9 cellular contexts compared by ENCODE assay signal in genomic region chr5:145825751-145826180, GRCh38. TPM values are rescaled to one million over a fixed set of nuclear protein-coding genes. Genes with fewer than 3 reads are reported as not detected.
DNase-seq lines count a peak whose midpoint lies in the region; ATAC-seq and TF ChIP-seq lines count a peak whose summit lies in the region.
"Had no signal": no experiment of that assay in that cellular context is flagged by ENCODE, and none has a peak within 500 bp of the region (broad histone marks: within the 10 kb centered on the region; RNA-seq: fewer than 3 reads in every experiment).

No MANE protein-coding gene starts in this region.

- no peaks in the 10 kb centered on the region for H3K9me3 Mint-ChIP-seq in activated CD4-positive, alpha-beta T cell treated with anti-CD3 and anti-CD28 coated beads, Interleukin-2, amount 10 ng/mL, durations not matched to agents 7 days and 5 days
- H3K9me3 Mint-ChIP-seq: dendritic cell treated with granulocyte-macrophage colony-stimulating factor and Interleukin-4, amounts not matched to agents 40 ng/mL and 50 ng/mL, for 4 days had no signal

- peak; percentile 51 for ATAC-seq in HG02610 (IDR thresholded peaks at IDR 0.05; ENCODE audit: unreplicated experiment)
- peak; percentile 67 for ATAC-seq in left colon
- ATAC-seq in GM19328 (IDR thresholded peaks at IDR 0.05; ENCODE audit: unreplicated experiment) = no peak

- DNase-seq in activated CD4-positive, alpha-beta T cell treated with anti-CD3 and anti-CD28 coated beads, Interleukin-2, amount 10 ng/mL, durations not matched to agents 7 days and 5 days = peak; percentile 24
- no peak for DNase-seq in activated CD4-positive, alpha-beta T cell treated with anti-CD3 and anti-CD28 coated beads, Interleukin-2, amount 50 U/mL, for 4 hours
- peak; percentile 35 for DNase-seq in NCI-H2196 treated with DMSO at 0.1 percent for 48 hours (lab: John Stamatoyannopoulos, UW; ENCODE audit: unreplicated experiment)
- no peak for DNase-seq in ascending aorta (ENCODE audit: low spot score in 2 of 2)
- no peak for DNase-seq in left colon
- DNase-seq in effector CD8-positive, alpha-beta T cell (lab: John Stamatoyannopoulos, UW) = no peak

- intact Hi-C loops in ascending aorta (cut with DNase I) (no loop called here), left colon (cut with DNase I, micrococcal nuclease) (no loop called here)

- no peaks in the 10 kb centered on the region for H3K36me3 Mint-ChIP-seq in activated CD4-positive, alpha-beta T cell treated with anti-CD3 and anti-CD28 coated beads, Interleukin-2, amount 10 ng/mL, durations not matched to agents 7 days and 5 days (ENCODE audit: low read depth)

- H3K27ac ChIP-seq in ascending aorta = no peak overlapping the region

- H3K27me3 Mint-ChIP-seq in activated CD4-positive, alpha-beta T cell treated with anti-CD3 and anti-CD28 coated beads, Interleukin-2, amount 10 ng/mL, durations not matched to agents 7 days and 5 days = peaks cover 2% of the 10 kb centered on the region
- H3K27me3 Mint-ChIP-seq: dendritic cell treated with granulocyte-macrophage colony-stimulating factor and Interleukin-4, amounts not matched to agents 40 ng/mL and 50 ng/mL, for 4 days had no signal

- no peak overlapping the region for H3K4me3 ChIP-seq in ascending aorta

- H3K27me3 ChIP-seq in ascending aorta = no peaks in the 10 kb centered on the region

- peak; percentile 34 to 79 (median 57) for TF ChIP-seq CTCF in ascending aorta (IDR thresholded peaks at IDR 0.05)

- H3K9me3 ChIP-seq in ascending aorta = no peaks in the 10 kb centered on the region

- peaks cover 11% of the 10 kb centered on the region for H3K4me1 Mint-ChIP-seq in activated CD4-positive, alpha-beta T cell treated with anti-CD3 and anti-CD28 coated beads, Interleukin-2, amount 10 ng/mL, durations not matched to agents 7 days and 5 days

- no peaks in the 10 kb centered on the region for H3K36me3 ChIP-seq in ascending aorta

- CTCF ChIA-PET in activated CD4-positive, alpha-beta T cell treated with anti-CD3 and anti-CD28 coated beads, Interleukin-2, amount 10 ng/mL, durations not matched to agents 7 days and 5 days (lab: Charles Lee) = interaction anchor here (1.5 kb wide), 1 partner anchor 145 kb away, joined by 4 read pairs; no protein-coding TSS in a partner anchor

- no peak overlapping the region for H3K27ac Mint-ChIP-seq in activated CD4-positive, alpha-beta T cell treated with anti-CD3 and anti-CD28 coated beads, Interleukin-2, amount 10 ng/mL, durations not matched to agents 7 days and 5 days
- H3K27ac Mint-ChIP-seq: dendritic cell treated with granulocyte-macrophage colony-stimulating factor and Interleukin-4, amounts not matched to agents 40 ng/mL and 50 ng/mL, for 4 days had no signal

- H3K4me3 Mint-ChIP-seq in activated CD4-positive, alpha-beta T cell treated with anti-CD3 and anti-CD28 coated beads, Interleukin-2, amount 10 ng/mL, durations not matched to agents 7 days and 5 days = no peak overlapping the region
- H3K4me3 Mint-ChIP-seq: dendritic cell treated with granulocyte-macrophage colony-stimulating factor and Interleukin-4, amounts not matched to agents 40 ng/mL and 50 ng/mL, for 4 days had no signal

- peaks cover 0 to 3% of the 10 kb centered on the region in 2 donors for H3K4me1 ChIP-seq in ascending aorta

- POLR2A ChIA-PET in activated CD4-positive, alpha-beta T cell treated with anti-CD3 and anti-CD28 coated beads, Interleukin-2, amount 10 ng/mL, durations not matched to agents 7 days and 5 days (lab: Charles Lee) = no interaction called here

RNA-seq across cellular contexts. Expression of gene PRELID2, which starts 9.4 kb away (rescaled TPM):
- 1 to 10 TPM; 1.6 to 1.8 TPM for total RNA-seq in activated CD4-positive, alpha-beta T cell treated with anti-CD3 and anti-CD28 coated beads, Interleukin-2, amount 10 ng/mL, durations not matched to agents 7 days and 5 days
- total RNA-seq in ascending aorta = 23.5 TPM
- total RNA-seq in left colon = 10 to 100 TPM; 86.8 to 95.0 TPM

RNA-seq across cellular contexts. Expression of gene GRXCR2, which starts 47.0 kb away (rescaled TPM):
- not detected for total RNA-seq in activated CD4-positive, alpha-beta T cell treated with anti-CD3 and anti-CD28 coated beads, Interleukin-2, amount 10 ng/mL, durations not matched to agents 7 days and 5 days
- total RNA-seq in ascending aorta (not detected), left colon (not detected)

Comparison
In these comparisons a context has a peak if more than half of its experiments do, and no peak if none do; other contexts are left out.
1. DNase-seq: peak in activated CD4-positive, alpha-beta T cell treated with anti-CD3 and anti-CD28 coated beads, Interleukin-2, amount 10 ng/mL, durations not matched to agents 7 days and 5 days (single experiment) and NCI-H2196 treated with DMSO at 0.1 percent for 48 hours (single experiment); none in activated CD4-positive, alpha-beta T cell treated with anti-CD3 and anti-CD28 coated beads, Interleukin-2, amount 50 U/mL, for 4 hours (0 of 2), ascending aorta (0 of 2), left colon (0 of 2) and effector CD8-positive, alpha-beta T cell (single experiment).